In genomic region chr3:157239082-157239704, GRCh38 we compare ENCODE assay signal across 8 cellular contexts.
DNase-seq lines count a peak whose midpoint lies in the region; ATAC-seq and TF ChIP-seq lines count a peak whose summit lies in the region.

No MANE protein-coding gene starts in this region.

- H3K36me3 Mint-ChIP-seq in CD4-positive, CD25-positive, alpha-beta regulatory T cell = no peaks in the 10 kb centered on the region
- no peaks in the 10 kb centered on the region for H3K36me3 Mint-ChIP-seq in natural killer cell

- TF ChIP-seq CTCF in epithelial cell of esophagus (IDR thresholded peaks at IDR 0.05; ENCODE audit: insufficient read depth, low read depth, low read length, missing control alignments) (peak; percentile 85), natural killer cell (IDR thresholded peaks at IDR 0.05) (peak; percentile 62)

- ATAC-seq in CD4-positive, CD25-positive, alpha-beta regulatory T cell (ENCODE audit: low read depth in 2 of 2) = peak; percentile 98 to 99
- ATAC-seq in HG03175 (IDR thresholded peaks at IDR 0.05; ENCODE audit: unreplicated experiment) (peak; percentile 100), natural killer cell (peak; percentile 96 to 99 (median 99))

- no peaks in the 10 kb centered on the region for H3K4me1 ChIP-seq in CD4-positive, CD25-positive, alpha-beta regulatory T cell (ENCODE audit: control insufficient read depth, insufficient read depth, low read length, poor library complexity, severe bottlenecking)

- no peaks in the 10 kb centered on the region for H3K27me3 ChIP-seq in CD4-positive, CD25-positive, alpha-beta regulatory T cell (ENCODE audit: control insufficient read depth, insufficient read depth, low read length)

- H3K27ac Mint-ChIP-seq in CD4-positive, CD25-positive, alpha-beta regulatory T cell = no peak overlapping the region
- H3K27ac Mint-ChIP-seq in natural killer cell = no peak overlapping the region

- no peak overlapping the region for H3K4me3 ChIP-seq in CD4-positive, CD25-positive, alpha-beta regulatory T cell (ENCODE audit: low read depth, low read length)
- H3K4me3 ChIP-seq in epithelial cell of esophagus (ENCODE audit: low read length) = no peak overlapping the region

- DNase-seq in CD4-positive, CD25-positive, alpha-beta regulatory T cell = peak; percentile 35 to 79 (median 62)
- DNase-seq in GM19238 (ENCODE audit: insufficient read length, low spot score) = peak; percentile 26
- DNase-seq in NCI-H69 (lab: John Stamatoyannopoulos, UW) = peak; percentile 67
- DNase-seq in activated CD8-positive, alpha-beta memory T cell treated with anti-CD3 and anti-CD28 coated beads for 48 hours (ENCODE audit: low read depth in 2 of 3, low spot score in 2 of 3) = peak; percentile 22 to 45 (median 45)
- DNase-seq in epithelial cell of esophagus (ENCODE audit: low read depth) = peak; percentile 66
- peak; percentile 37 for DNase-seq in natural killer cell
- peak; percentile 59 for DNase-seq in stimulated activated naive CD4-positive, alpha-beta T cell treated with Interleukin-2 at 50 U/mL for 16 hours (lab: John Stamatoyannopoulos, UW)

- peaks cover 0 to 6% (median 4%) of the 10 kb centered on the region in 4 donors for H3K4me1 Mint-ChIP-seq in CD4-positive, CD25-positive, alpha-beta regulatory T cell
- H3K4me1 Mint-ChIP-seq in natural killer cell = peaks cover 5 to 6% of the 10 kb centered on the region in 2 donors

- no peaks in the 10 kb centered on the region for H3K9me3 Mint-ChIP-seq in CD4-positive, CD25-positive, alpha-beta regulatory T cell
- no peaks in the 10 kb centered on the region for H3K9me3 Mint-ChIP-seq in natural killer cell

- peaks cover 4% of the 10 kb centered on the region for H3K27me3 Mint-ChIP-seq in CD4-positive, CD25-positive, alpha-beta regulatory T cell
- peaks cover 0 to 3% of the 10 kb centered on the region in 2 donors for H3K27me3 Mint-ChIP-seq in natural killer cell (ENCODE audit: low read depth in 2 of 2)

- H3K4me3 Mint-ChIP-seq in CD4-positive, CD25-positive, alpha-beta regulatory T cell = no peak overlapping the region
- no peak overlapping the region for H3K4me3 Mint-ChIP-seq in natural killer cell

- H3K9me3 ChIP-seq in CD4-positive, CD25-positive, alpha-beta regulatory T cell (ENCODE audit: control insufficient read depth in 2 of 2, low read length in 2 of 2) = no peaks in the 10 kb centered on the region

- no peaks in the 10 kb centered on the region for H3K36me3 ChIP-seq in CD4-positive, CD25-positive, alpha-beta regulatory T cell (ENCODE audit: control insufficient read depth, insufficient read depth, low read length)

- intact Hi-C loops in natural killer cell (cut with micrococcal nuclease) = loop anchor here (2.0 kb wide), 1 partner anchor 64 kb away; no protein-coding TSS in a partner anchor

- H3K27ac ChIP-seq in CD4-positive, CD25-positive, alpha-beta regulatory T cell (ENCODE audit: insufficient read depth, low read length, poor library complexity, severe bottlenecking) = no peak overlapping the region
